Comparison of ENCODE assay signal across 8 cellular contexts in the genomic region with DNA sequence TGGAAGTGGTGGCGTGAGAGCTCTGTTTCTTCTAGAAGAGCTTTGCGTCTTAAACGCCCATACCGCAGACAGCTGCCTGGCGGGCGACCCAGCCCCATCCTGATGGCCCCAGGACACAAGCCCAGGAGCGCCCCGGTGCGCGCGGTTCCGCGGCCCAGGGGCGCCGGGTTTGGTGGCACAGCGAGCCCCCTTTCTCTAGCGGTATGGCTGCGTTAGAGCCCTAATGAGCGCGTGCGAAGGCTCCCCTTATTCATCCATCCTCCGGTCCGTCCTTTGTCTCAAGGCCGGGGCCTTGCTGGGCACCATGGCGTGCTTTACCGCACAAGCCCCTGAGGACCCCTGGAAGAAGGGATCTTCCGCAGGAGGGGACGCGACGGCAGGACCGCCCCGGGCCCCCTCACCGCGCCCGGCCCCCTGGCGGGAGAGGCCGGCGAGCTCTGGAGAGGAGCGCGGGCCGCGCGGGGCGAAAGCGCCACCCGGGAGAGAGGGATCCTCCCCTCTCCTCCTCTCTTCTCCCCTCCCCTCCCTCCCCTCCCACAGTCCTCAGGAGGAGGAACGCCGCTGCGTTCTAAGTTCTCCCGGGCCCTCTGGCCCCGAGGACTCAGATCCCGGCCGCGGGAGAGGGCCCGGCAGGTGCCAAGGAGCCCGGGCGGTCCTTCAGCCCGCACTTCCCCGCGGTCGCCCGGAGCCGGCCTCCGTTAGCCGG. TPM values are rescaled to one million over a fixed set of nuclear protein-coding genes. Genes with fewer than 3 reads are reported as not detected.
DNase-seq lines count a peak whose midpoint lies in the region; ATAC-seq and TF ChIP-seq lines count a peak whose summit lies in the region.

No MANE protein-coding gene starts in this region.

- peak; percentile 93 for DNase-seq in DND-41
- peak; percentile 76 for DNase-seq in HuH-7.5 (ENCODE audit: low spot score)
- peak; percentile 79 to 89 for DNase-seq in SJCRH30
- peak; percentile 53 for DNase-seq in activated naive CD4-positive, alpha-beta T cell treated with anti-CD3 and anti-CD28 coated beads, Interleukin-2, amount 50 U/mL, for 16 hours
- peak; percentile 81 for DNase-seq in Right ventricle myocardium inferior (ENCODE audit: missing footprints)
- peak; percentile 67 to 82 (median 72) for DNase-seq in ovary
- DNase-seq in ureter (ENCODE audit: low spot score), result peak; percentile 64

- WGBS in ovary, 3 donors, result 0 to 1% (median 1%) methylated on average over 39 to 64 of the region's 65 CpGs

- peak; percentile 62 for ATAC-seq in DND-41 (ENCODE audit: insufficient read depth, low read depth)
- ATAC-seq in GM21447 (IDR thresholded peaks at IDR 0.05; ENCODE audit: unreplicated experiment), result peak; percentile 33
- ATAC-seq in Right ventricle myocardium inferior, result peak; percentile 81

- H3K36me3 ChIP-seq in DND-41 (ENCODE audit: insufficient read depth, low read length) (peaks cover 28% of the 10 kb centered on the region), SJCRH30 (no peaks in the 10 kb centered on the region), ovary (no peaks in the 10 kb centered on the region)

- TF ChIP-seq CTCF in DND-41 (IDR thresholded peaks at IDR 0.05; ENCODE audit: borderline replicate concordance, extremely low read depth, low read length, poor library complexity, severe bottlenecking) (peak; percentile 36), ovary (IDR thresholded peaks at IDR 0.05) (peak in 2 of 3 donors; percentile 75 to 86)

- H3K79me2 ChIP-seq in DND-41 (ENCODE audit: insufficient read depth, low read length), result peaks cover 52% of the 10 kb centered on the region

- intact Hi-C loops in Right ventricle myocardium inferior (cut with DNase I) (loop anchor here (1.0 to 5.0 kb wide), 2 partner anchors 52 to 71 kb away; no protein-coding TSS in a partner anchor), ovary (cut with DNase I) (loop anchor here in 1 of 4 donors (5.0 kb wide), 1 partner anchor 49 kb away; no protein-coding TSS in a partner anchor)

- peak overlapping the region; percentile 68 for H2AFZ ChIP-seq in DND-41 (ENCODE audit: low read depth, low read length)

- peak; percentile 68 for TF ChIP-seq POLR2A in ovary (IDR thresholded peaks at IDR 0.05)

- H3K4me2 ChIP-seq in DND-41 (ENCODE audit: insufficient read depth, low read length), result peak overlapping the region; percentile 83

- H3K4me1 ChIP-seq in DND-41 (ENCODE audit: insufficient read depth, low read length) (peaks cover 58% of the 10 kb centered on the region), SJCRH30 (no peaks in the 10 kb centered on the region), ovary (ENCODE audit: insufficient read depth) (peaks cover 4% of the 10 kb centered on the region)

- H3K9me3 ChIP-seq in DND-41 (ENCODE audit: insufficient read depth, low read length, severe bottlenecking) (no peaks in the 10 kb centered on the region), SJCRH30 (replicated peaks) (no peaks in the 10 kb centered on the region), ovary (no peaks in the 10 kb centered on the region)

- H3K9ac ChIP-seq in DND-41 (ENCODE audit: low read depth, low read length), result peak overlapping the region; percentile 95

- peaks cover 41% of the 10 kb centered on the region for H4K20me1 ChIP-seq in DND-41 (ENCODE audit: insufficient read depth, low read length)

- peak overlapping the region; percentile 64 to 82 for H3K4me3 ChIP-seq in DND-41 (ENCODE audit: low read depth in 1 of 2, low read length in 2 of 2)
- peak overlapping the region; percentile 64 for H3K4me3 ChIP-seq in SJCRH30
- peak overlapping the region; percentile 87 for H3K4me3 ChIP-seq in ovary

- TF ChIP-seq EP300 in ovary (IDR thresholded peaks at IDR 0.05), result no peak

- H3K27me3 ChIP-seq in DND-41 (ENCODE audit: insufficient read depth, low read length, poor library complexity) (no peaks in the 10 kb centered on the region), SJCRH30 (no peaks in the 10 kb centered on the region), ovary (no peaks in the 10 kb centered on the region)

- H3K27ac ChIP-seq in DND-41 (ENCODE audit: low read length) (peak overlapping the region; percentile 98), SJCRH30 (peak overlapping the region; percentile 79), ovary (peak overlapping the region; percentile 92 to 94)

RNA-seq across cellular contexts. Expression of a gene that starts 0.6 kb away (rescaled TPM):
- total RNA-seq in SJCRH30 (2014; rRNA removed; shearing (Covaris generic)), result 2.6 and 3.5 TPM in 2 replicates
- 6.5 TPM for total RNA-seq in Right ventricle myocardium inferior
- 10 to 100 TPM in 6 of 7 donors, 1 to 10 TPM in 1; 5.3 to 51.1 (median 20.8) TPM for total RNA-seq in ovary
- 10 to 100 TPM; 21.3 to 25.5 TPM for polyA plus RNA-seq in ovary
- total RNA-seq in ureter, result 32.4 TPM

Comparison
In these comparisons a context has a peak if more than half of its experiments do, and no peak if none do; other contexts are left out.
1. Peak in every context shown above with its lines: DNase-seq, ATAC-seq, H3K4me3 ChIP-seq and H3K27ac ChIP-seq.